Comparison of ENCODE assay signal across 1 cellular context in the genomic region with DNA sequence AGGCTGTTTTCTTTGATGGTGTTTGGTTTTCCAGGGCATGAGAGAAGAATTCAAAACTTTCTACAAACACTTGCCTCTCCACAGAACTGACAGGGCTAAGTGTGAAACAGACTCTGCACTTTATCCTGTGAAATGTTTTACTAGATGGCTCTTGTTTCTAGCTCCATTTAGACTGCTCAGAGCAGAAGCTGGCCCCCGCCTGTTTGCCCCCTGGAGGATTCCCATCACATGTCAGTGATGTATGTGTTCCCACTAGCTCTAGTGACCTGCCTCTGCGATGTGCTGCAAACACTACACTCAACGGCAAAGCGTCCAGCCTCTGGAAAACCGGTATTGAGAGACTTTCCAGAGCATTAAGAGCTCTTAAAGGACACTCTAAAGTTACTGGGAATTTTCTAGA.
TF ChIP-seq lines count a peak whose summit lies in the region.

No MANE protein-coding gene starts in this region.

TF ChIP-seq in WTC11, 78 proteins besides CTCF, POLR2A, EP300 and RAD21 (continued from another document):
- TF ChIP-seq, protein P1, sequence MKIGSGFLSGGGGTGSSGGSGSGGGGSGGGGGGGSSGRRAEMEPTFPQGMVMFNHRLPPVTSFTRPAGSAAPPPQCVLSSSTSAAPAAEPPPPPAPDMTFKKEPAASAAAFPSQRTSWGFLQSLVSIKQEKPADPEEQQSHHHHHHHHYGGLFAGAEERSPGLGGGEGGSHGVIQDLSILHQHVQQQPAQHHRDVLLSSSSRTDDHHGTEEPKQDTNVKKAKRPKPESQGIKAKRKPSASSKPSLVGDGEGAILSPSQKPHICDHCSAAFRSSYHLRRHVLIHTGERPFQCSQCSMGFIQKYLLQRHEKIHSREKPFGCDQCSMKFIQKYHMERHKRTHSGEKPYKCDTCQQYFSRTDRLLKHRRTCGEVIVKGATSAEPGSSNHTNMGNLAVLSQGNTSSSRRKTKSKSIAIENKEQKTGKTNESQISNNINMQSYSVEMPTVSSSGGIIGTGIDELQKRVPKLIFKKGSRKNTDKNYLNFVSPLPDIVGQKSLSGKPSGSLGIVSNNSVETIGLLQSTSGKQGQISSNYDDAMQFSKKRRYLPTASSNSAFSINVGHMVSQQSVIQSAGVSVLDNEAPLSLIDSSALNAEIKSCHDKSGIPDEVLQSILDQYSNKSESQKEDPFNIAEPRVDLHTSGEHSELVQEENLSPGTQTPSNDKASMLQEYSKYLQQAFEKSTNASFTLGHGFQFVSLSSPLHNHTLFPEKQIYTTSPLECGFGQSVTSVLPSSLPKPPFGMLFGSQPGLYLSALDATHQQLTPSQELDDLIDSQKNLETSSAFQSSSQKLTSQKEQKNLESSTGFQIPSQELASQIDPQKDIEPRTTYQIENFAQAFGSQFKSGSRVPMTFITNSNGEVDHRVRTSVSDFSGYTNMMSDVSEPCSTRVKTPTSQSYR (CRISPR knock-in tag; IDR thresholded peaks at IDR 0.05): no peak
- no peak for TF ChIP-seq NFE2L1 (CRISPR knock-in tag; IDR thresholded peaks at IDR 0.05)
- TF ChIP-seq FOXJ3 (CRISPR knock-in tag; IDR thresholded peaks at IDR 0.05; ENCODE audit: borderline replicate concordance): no peak
- TF ChIP-seq MXD4 (CRISPR knock-in tag; IDR thresholded peaks at IDR 0.05; ENCODE audit: borderline replicate concordance): no peak
- no peak for TF ChIP-seq SOX15 (CRISPR knock-in tag; IDR thresholded peaks at IDR 0.05)
- TF ChIP-seq, protein P2, sequence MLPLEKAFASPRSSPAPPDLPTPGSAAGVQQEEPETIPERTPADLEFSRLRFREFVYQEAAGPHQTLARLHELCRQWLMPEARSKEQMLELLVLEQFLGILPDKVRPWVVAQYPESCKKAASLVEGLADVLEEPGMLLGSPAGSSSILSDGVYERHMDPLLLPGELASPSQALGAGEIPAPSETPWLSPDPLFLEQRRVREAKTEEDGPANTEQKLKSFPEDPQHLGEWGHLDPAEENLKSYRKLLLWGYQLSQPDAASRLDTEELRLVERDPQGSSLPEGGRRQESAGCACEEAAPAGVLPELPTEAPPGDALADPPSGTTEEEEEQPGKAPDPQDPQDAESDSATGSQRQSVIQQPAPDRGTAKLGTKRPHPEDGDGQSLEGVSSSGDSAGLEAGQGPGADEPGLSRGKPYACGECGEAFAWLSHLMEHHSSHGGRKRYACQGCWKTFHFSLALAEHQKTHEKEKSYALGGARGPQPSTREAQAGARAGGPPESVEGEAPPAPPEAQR (CRISPR knock-in tag; IDR thresholded peaks at IDR 0.05): no peak
- TF ChIP-seq MYBL2 (CRISPR knock-in tag; IDR thresholded peaks at IDR 0.05): no peak
- TF ChIP-seq, protein P3, sequence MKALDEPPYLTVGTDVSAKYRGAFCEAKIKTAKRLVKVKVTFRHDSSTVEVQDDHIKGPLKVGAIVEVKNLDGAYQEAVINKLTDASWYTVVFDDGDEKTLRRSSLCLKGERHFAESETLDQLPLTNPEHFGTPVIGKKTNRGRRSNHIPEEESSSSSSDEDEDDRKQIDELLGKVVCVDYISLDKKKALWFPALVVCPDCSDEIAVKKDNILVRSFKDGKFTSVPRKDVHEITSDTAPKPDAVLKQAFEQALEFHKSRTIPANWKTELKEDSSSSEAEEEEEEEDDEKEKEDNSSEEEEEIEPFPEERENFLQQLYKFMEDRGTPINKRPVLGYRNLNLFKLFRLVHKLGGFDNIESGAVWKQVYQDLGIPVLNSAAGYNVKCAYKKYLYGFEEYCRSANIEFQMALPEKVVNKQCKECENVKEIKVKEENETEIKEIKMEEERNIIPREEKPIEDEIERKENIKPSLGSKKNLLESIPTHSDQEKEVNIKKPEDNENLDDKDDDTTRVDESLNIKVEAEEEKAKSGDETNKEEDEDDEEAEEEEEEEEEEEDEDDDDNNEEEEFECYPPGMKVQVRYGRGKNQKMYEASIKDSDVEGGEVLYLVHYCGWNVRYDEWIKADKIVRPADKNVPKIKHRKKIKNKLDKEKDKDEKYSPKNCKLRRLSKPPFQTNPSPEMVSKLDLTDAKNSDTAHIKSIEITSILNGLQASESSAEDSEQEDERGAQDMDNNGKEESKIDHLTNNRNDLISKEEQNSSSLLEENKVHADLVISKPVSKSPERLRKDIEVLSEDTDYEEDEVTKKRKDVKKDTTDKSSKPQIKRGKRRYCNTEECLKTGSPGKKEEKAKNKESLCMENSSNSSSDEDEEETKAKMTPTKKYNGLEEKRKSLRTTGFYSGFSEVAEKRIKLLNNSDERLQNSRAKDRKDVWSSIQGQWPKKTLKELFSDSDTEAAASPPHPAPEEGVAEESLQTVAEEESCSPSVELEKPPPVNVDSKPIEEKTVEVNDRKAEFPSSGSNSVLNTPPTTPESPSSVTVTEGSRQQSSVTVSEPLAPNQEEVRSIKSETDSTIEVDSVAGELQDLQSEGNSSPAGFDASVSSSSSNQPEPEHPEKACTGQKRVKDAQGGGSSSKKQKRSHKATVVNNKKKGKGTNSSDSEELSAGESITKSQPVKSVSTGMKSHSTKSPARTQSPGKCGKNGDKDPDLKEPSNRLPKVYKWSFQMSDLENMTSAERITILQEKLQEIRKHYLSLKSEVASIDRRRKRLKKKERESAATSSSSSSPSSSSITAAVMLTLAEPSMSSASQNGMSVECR (CRISPR knock-in tag; IDR thresholded peaks at IDR 0.05; ENCODE audit: borderline replicate concordance): no peak
- TF ChIP-seq SP1 (CRISPR knock-in tag; conservative IDR thresholded peaks at IDR 0.05): no peak
- TF ChIP-seq ZNF232 (CRISPR knock-in tag; IDR thresholded peaks at IDR 0.05): no peak
- no peak for TF ChIP-seq FOXP1 (CRISPR knock-in tag; IDR thresholded peaks at IDR 0.05; ENCODE audit: borderline replicate concordance)
- TF ChIP-seq IRF2 (CRISPR knock-in tag; IDR thresholded peaks at IDR 0.05; ENCODE audit: borderline replicate concordance, low read depth): no peak
- TF ChIP-seq ELF4 (CRISPR knock-in tag; IDR thresholded peaks at IDR 0.05; ENCODE audit: low read depth): no peak
- TF ChIP-seq PRRX2 (CRISPR knock-in tag; IDR thresholded peaks at IDR 0.05): no peak
- TF ChIP-seq, protein P4, sequence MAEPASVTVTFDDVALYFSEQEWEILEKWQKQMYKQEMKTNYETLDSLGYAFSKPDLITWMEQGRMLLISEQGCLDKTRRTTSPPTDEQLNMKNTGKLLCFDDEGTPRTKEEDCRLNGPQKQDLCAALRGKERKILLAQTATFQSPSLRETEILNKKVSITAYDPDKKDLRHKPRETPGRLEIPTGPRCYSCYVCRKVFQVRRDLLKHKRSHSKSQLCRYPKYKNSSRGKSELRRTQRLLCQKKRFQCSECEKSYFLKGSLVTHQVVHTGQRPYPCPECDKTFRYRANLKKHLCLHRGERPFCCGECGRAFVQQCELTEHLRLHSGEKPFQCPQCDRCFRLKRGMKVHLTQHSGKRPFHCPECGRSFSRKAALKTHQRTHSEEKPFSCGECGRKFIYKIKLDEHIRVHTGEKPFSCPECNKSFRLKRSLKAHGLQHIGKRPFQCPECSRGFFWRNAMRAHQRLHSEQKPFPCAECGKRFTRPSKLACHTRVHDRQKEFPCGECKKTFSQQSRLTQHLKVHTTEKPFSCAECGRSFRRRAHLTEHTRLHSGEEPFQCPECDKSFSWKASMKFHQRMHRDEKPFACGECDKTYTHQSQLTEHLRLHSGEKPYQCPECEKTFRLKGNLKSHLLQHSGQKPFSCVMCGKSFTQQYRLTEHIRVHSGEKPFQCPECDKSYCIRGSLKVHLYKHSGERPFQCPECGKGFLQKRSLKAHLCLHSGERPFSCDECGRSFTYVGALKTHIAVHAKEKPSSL (CRISPR knock-in tag; conservative IDR thresholded peaks at IDR 0.05): no peak
- no peak for TF ChIP-seq SMAD3 (CRISPR knock-in tag; IDR thresholded peaks at IDR 0.05; ENCODE audit: borderline replicate concordance)
TF ChIP-seq in WTC11: peak in this region for 0.
